8 cellular contexts compared by ENCODE assay signal in the genomic region with DNA sequence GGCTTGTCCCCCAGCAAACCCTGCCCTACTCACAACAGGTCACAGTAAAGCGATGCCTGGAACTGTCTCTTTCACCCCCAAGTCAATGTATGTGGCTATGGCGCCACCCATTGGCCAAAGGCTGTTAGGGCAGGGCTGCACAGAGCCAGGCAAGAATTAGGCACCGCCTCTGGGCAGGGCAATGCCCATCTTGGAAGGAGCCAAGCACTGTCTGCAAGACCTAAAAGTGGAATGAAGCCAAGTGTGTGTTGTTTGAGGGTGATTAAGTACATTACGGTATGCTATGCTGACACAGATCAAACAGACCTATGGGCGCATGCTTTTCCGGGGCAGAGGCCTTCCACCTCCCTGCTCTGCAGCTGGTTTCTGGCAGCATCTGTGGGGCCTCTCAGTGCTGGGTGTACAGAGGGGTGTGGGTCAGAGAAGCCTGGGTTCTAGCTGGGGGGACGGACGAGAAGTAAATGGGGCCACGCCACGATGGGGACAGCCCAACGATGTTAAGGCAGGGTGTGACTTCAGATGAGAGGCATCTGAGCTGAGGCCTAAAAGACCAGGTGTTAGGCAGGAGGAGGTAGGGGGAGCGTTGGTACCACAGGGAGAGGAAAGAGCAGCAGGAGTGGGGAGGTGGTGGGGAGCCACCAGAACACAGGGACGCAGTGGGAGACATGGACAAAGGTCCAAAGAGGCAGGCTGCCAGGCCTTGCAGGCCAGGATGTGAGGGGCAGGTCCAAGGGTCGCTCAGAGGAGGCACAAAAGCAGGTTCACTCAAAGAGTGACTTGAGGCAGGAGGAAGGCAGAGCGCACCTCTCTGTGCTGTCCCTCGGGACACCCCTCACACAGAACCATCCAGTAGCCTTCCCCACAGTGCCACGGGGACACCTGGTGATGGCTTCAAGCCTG. TPM values are rescaled to one million over a fixed set of nuclear protein-coding genes. Genes with fewer than 3 reads are reported as not detected.
A peak's percentile ranks its signal among the peaks of the same experiment; 100 is the strongest.
DNase-seq lines count a peak whose midpoint lies in the region; ATAC-seq and TF ChIP-seq lines count a peak whose summit lies in the region.

No MANE protein-coding gene starts in this region.

- H3K4me3 Mint-ChIP-seq in activated naive CD8-positive, alpha-beta T cell treated with anti-CD3 and anti-CD28 coated beads for 36 hours, result no peak overlapping the region

- H3K9me3 ChIP-seq in SJSA1 (replicated peaks) (0 out of 2 replicates have a peak, but pooled peaks cover 2% of the 10 kb centered on the region), heart left ventricle (no peaks in the 10 kb centered on the region)

- H3K4me1 ChIP-seq in SJSA1 (replicated peaks) (peaks cover 5% of the 10 kb centered on the region; the same call in 1 of the 2 replicates), heart left ventricle (peaks cover 0 to 14% (median 5%) of the 10 kb centered on the region in 12 donors)

- TF ChIP-seq CTCF in heart left ventricle (IDR thresholded peaks at IDR 0.05) (peak; percentile 76 to 89 (median 82)), retinal pigment epithelial cell (conservative IDR thresholded peaks at IDR 0.05; ENCODE audit: low read depth, low read length) (peak; percentile 98)

- H3K4me3 ChIP-seq in SJSA1 (no peak overlapping the region), heart left ventricle (no peak overlapping the region), retinal pigment epithelial cell (ENCODE audit: low read length) (no peak overlapping the region)

- WGBS in heart left ventricle, 4 donors, result 77 to 81% (median 79%) methylated on average over 16 to 17 of the region's 17 CpGs

- H3K27me3 Mint-ChIP-seq in activated naive CD8-positive, alpha-beta T cell treated with anti-CD3 and anti-CD28 coated beads for 36 hours, result no peaks in the 10 kb centered on the region

- peaks cover 4% of the 10 kb centered on the region for H3K36me3 Mint-ChIP-seq in activated naive CD8-positive, alpha-beta T cell treated with anti-CD3 and anti-CD28 coated beads for 36 hours

- no peaks in the 10 kb centered on the region for H3K27me3 ChIP-seq in SJSA1 (replicated peaks)
- H3K27me3 ChIP-seq in heart left ventricle, result no peaks in the 10 kb centered on the region

- no peak overlapping the region for H3K27ac ChIP-seq in SJSA1
- no peak overlapping the region for H3K27ac ChIP-seq in heart left ventricle

- no peak for TF ChIP-seq EP300 in Ishikawa (IDR thresholded peaks at IDR 0.05; ENCODE audit: borderline replicate concordance)

- ATAC-seq in heart left ventricle, result peak; percentile 72 to 85 (median 82)
- no peak for ATAC-seq in HG02970 (IDR thresholded peaks at IDR 0.05; ENCODE audit: low FRiP score, unreplicated experiment)
- no peak for ATAC-seq in HG03520 (IDR thresholded peaks at IDR 0.05; ENCODE audit: unreplicated experiment)

- TF ChIP-seq POLR2A in heart left ventricle (IDR thresholded peaks at IDR 0.05), result no peak

- intact Hi-C loops in heart left ventricle (cut with DNase I), result loop anchor here (1.0 to 10.0 kb wide), 6 partner anchors 76 to 299 kb away; a partner anchor contains a TSS

- H3K36me3 ChIP-seq in SJSA1, result no peaks in the 10 kb centered on the region; the same call in 1 of the 2 replicates
- peaks cover 0 to 6% (median 0%) of the 10 kb centered on the region in 9 donors for H3K36me3 ChIP-seq in heart left ventricle

- no peaks in the 10 kb centered on the region for H3K9me3 Mint-ChIP-seq in activated naive CD8-positive, alpha-beta T cell treated with anti-CD3 and anti-CD28 coated beads for 36 hours

- TF ChIP-seq RAD21 in Ishikawa (IDR thresholded peaks at IDR 0.05; ENCODE audit: low read depth), result peak; percentile 98

- H3K4me1 Mint-ChIP-seq in activated naive CD8-positive, alpha-beta T cell treated with anti-CD3 and anti-CD28 coated beads for 36 hours, result peaks cover 9% of the 10 kb centered on the region

- no peak overlapping the region for H3K27ac Mint-ChIP-seq in activated naive CD8-positive, alpha-beta T cell treated with anti-CD3 and anti-CD28 coated beads for 36 hours

- DNase-seq in EL (peak; percentile 79), SJSA1 (ENCODE audit: low read depth in 1 of 2, low spot score in 2 of 2) (peak; percentile 53 to 69), heart left ventricle (peak; percentile 52 to 76 (median 67)), retinal pigment epithelial cell (ENCODE audit: low read depth) (peak; percentile 61)
- DNase-seq in activated naive CD8-positive, alpha-beta T cell treated with anti-CD3 and anti-CD28 coated beads for 36 hours, result peak; percentile 70

TF ChIP-seq in Ishikawa, 13 proteins besides CTCF, POLR2A, EP300 and RAD21:
- TF ChIP-seq EGR1 (IDR thresholded peaks at IDR 0.05), result no peak
- no peak for TF ChIP-seq CREB1 (IDR thresholded peaks at IDR 0.05; ENCODE audit: low read depth)
- peak; percentile 32; the same call in 1 of the 2 replicates for TF ChIP-seq TEAD4 (IDR thresholded peaks at IDR 0.05)
- TF ChIP-seq, protein P1, sequence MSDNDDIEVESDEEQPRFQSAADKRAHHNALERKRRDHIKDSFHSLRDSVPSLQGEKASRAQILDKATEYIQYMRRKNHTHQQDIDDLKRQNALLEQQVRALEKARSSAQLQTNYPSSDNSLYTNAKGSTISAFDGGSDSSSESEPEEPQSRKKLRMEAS (IDR thresholded peaks at IDR 0.05), result peak; percentile 44; the same call in 1 of the 2 replicates
- TF ChIP-seq NFIC (IDR thresholded peaks at IDR 0.05), result peak; percentile 83

RNA-seq across cellular contexts. Expression of a gene that starts 49.8 kb away (rescaled TPM):
- total RNA-seq in SJSA1 (2014; rRNA removed; shearing (Covaris generic)), result 33.9 and 36.9 TPM in 2 replicates
- 10 to 100 TPM; 80.8 to 86.2 TPM for total RNA-seq in activated naive CD8-positive, alpha-beta T cell treated with anti-CD3 and anti-CD28 coated beads for 36 hours
- total RNA-seq in heart left ventricle, result 10 to 100 TPM in 7 of 9 donors, 1 to 10 TPM in 2; 5.7 to 34.0 (median 12.6) TPM
- 10 to 100 TPM in 1 of 2 donors, 1 to 10 TPM in 1; 6.2 to 38.9 TPM for polyA plus RNA-seq in heart left ventricle

Comparison
In these comparisons a context has a peak if more than half of its experiments do, and no peak if none do; other contexts are left out.
1. ATAC-seq: peak in heart left ventricle (4 of 4); none in HG02970 (single experiment) and HG03520 (single experiment).
2. Peak in every context shown above with its lines, with median percentiles within 50 percentile points of each other: DNase-seq.